In the genomic region with DNA sequence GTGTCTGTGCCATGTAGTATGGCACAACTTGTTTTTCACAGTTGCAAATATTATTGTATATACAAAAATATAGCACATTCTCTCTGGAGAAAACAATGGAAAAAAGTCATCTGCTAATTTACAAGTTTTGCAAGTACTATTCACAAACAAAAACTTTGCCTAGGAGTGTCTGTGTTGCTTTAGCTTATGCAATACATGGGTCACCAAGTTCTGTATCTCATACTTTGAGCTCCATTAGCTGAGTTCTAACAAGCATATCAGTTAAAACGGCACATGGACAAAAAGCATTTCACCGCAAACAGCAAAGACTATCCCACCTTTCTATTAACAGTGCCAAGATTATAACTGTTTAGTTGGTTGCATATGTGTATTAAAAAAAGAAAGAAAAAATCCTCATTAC, we compare ENCODE assay signal across 12 cellular contexts. TPM values are rescaled to one million over a fixed set of nuclear protein-coding genes. Genes with fewer than 3 reads are reported as not detected.
DNase-seq lines count a peak whose midpoint lies in the region; ATAC-seq, FAIRE-seq and TF ChIP-seq lines count a peak whose summit lies in the region.
"Had no signal": no experiment of that assay in that cellular context is flagged by ENCODE, and none has a peak within 500 bp of the region (broad histone marks: within the 10 kb centered on the region; RNA-seq: fewer than 3 reads in every experiment).

No MANE protein-coding gene starts in this region.

- H3K79me2 ChIP-seq in keratinocyte (ENCODE audit: control insufficient read depth, insufficient read depth, low read length) = peaks cover 67% of the 10 kb centered on the region

- TF ChIP-seq CTCF in brain microvascular endothelial cell (IDR thresholded peaks at IDR 0.05; ENCODE audit: low read depth, low read length, missing control alignments) (no peak), keratinocyte (optimal IDR thresholded peaks at IDR 0.05 in 1 of 3, IDR thresholded peaks at IDR 0.05 in 1 of 3, conservative IDR thresholded peaks at IDR 0.05 in 1 of 3; ENCODE audit: extremely low read depth in 1 of 3, insufficient read depth in 2 of 3, low read length in 3 of 3) (no peak)

- H3K4me2 ChIP-seq in keratinocyte (ENCODE audit: control insufficient read depth, extremely low read depth, insufficient read depth, low read depth, low read length) = peak overlapping the region; percentile 73

- H3K9ac ChIP-seq in keratinocyte (ENCODE audit: control insufficient read depth, extremely low read depth, insufficient read depth, low read length) (no peak overlapping the region), subcutaneous abdominal adipose tissue (ENCODE audit: low read length in 5 of 5) (peak overlapping the region in 1 of 5 donors; percentile 81)

- FAIRE-seq in keratinocyte (lab: Jason Lieb, UNC) = no peak

- ATAC-seq in GM18868 (IDR thresholded peaks at IDR 0.05; ENCODE audit: unreplicated experiment) = no peak
- ATAC-seq: effector memory CD8-positive, alpha-beta T cell had no signal

- no peaks in the 10 kb centered on the region for H3K27me3 ChIP-seq in brain microvascular endothelial cell (replicated peaks)
- H3K27me3 ChIP-seq in keratinocyte (ENCODE audit: control insufficient read depth, extremely low read depth, insufficient read depth, low read length) = no peaks in the 10 kb centered on the region
- no peaks in the 10 kb centered on the region for H3K27me3 ChIP-seq in subcutaneous abdominal adipose tissue (ENCODE audit: control insufficient read depth in 5 of 5, insufficient read depth in 4 of 5, low read length in 5 of 5)

- no peaks in the 10 kb centered on the region for H3K9me1 ChIP-seq in keratinocyte (ENCODE audit: control insufficient read depth, extremely low read depth, insufficient read depth, low read length)

- H3K4me3 ChIP-seq in brain microvascular endothelial cell (ENCODE audit: low read depth, low read length) (peak overlapping the region; percentile 94), keratinocyte (ENCODE audit: control insufficient read depth in 2 of 3, extremely low read depth in 1 of 3, insufficient read depth in 2 of 3, low read depth in 1 of 3, low read length in 3 of 3) (peak overlapping the region in 2 of 3 experiments; percentile 80 to 86), subcutaneous abdominal adipose tissue (ENCODE audit: low read depth in 1 of 5, low read length in 5 of 5) (peak overlapping the region in 4 of 5 donors; percentile 87 to 97 (median 92))

- H4K20me1 ChIP-seq in keratinocyte (ENCODE audit: control insufficient read depth, extremely low read depth, insufficient read depth, low read length) = peaks cover 5% of the 10 kb centered on the region

- H3K9me3 ChIP-seq in keratinocyte (ENCODE audit: control insufficient read depth, low read depth, low read length) (no peaks in the 10 kb centered on the region), subcutaneous abdominal adipose tissue (ENCODE audit: control insufficient read depth in 5 of 5, low read length in 5 of 5) (no peaks in the 10 kb centered on the region)

- dilution Hi-C loops in keratinocyte (cut with MboI; ENCODE audit: extremely low pct_ligation_motif_present, low sequenced_read_pairs) = no loop called here

- H2AFZ ChIP-seq in keratinocyte (ENCODE audit: control insufficient read depth, low read length) = no peak overlapping the region

- in situ Hi-C loops in brain microvascular endothelial cell (cut with HindIII; ENCODE audit: low pct_ligation_motif_present, low sequenced_read_pairs) = no loop called here

- DNase-seq in HCEC 1CT (peak; percentile 32), brain microvascular endothelial cell (no peak), keratinocyte (ENCODE audit: low read depth, low spot score) (no peak), NCI-H1092 (lab: John Stamatoyannopoulos, UW) (no peak), OCI-M2 (lab: John Stamatoyannopoulos, UW; ENCODE audit: unreplicated experiment) (no peak), DMS79 treated with DMSO at 0.1 percent for 48 hours (lab: John Stamatoyannopoulos, UW) (no peak)
- DNase-seq: activated T-cell treated with anti-CD3 and anti-CD28 coated beads, Interleukin-2, amount 50 U/mL, for 48 hours; effector memory CD8-positive, alpha-beta T cell; NCI-H82; stimulated activated CD4-positive, alpha-beta T cell treated with anti-CD3 and anti-CD28 coated beads, Interleukin-1b, Interleukin-23, amount 100 ng/mL, for 48 hours had no signal

- H3K27ac ChIP-seq in brain microvascular endothelial cell (no peak overlapping the region), keratinocyte (ENCODE audit: control insufficient read depth, insufficient read depth, low read length) (peak overlapping the region; percentile 85), subcutaneous abdominal adipose tissue (ENCODE audit: low read depth, low read length) (peak overlapping the region; percentile 95)

- H3K4me1 ChIP-seq in keratinocyte (ENCODE audit: control insufficient read depth, extremely low read depth, insufficient read depth, low read length) = peaks cover 18% of the 10 kb centered on the region
- H3K4me1 ChIP-seq in subcutaneous abdominal adipose tissue (ENCODE audit: control insufficient read depth in 5 of 5, insufficient read depth in 5 of 5, low read length in 5 of 5) = peaks cover 2 to 41% (median 30%) of the 10 kb centered on the region in 5 donors

- H3K36me3 ChIP-seq in brain microvascular endothelial cell (replicated peaks) (peaks cover 13% of the 10 kb centered on the region), keratinocyte (ENCODE audit: control insufficient read depth in 2 of 2, extremely low read depth in 1 of 2, insufficient read depth in 2 of 2, low read length in 2 of 2) (peaks cover 7 to 11% of the 10 kb centered on the region in 2 experiments), subcutaneous abdominal adipose tissue (ENCODE audit: control insufficient read depth in 5 of 5, insufficient read depth in 5 of 5, low read length in 5 of 5) (peaks cover 9 to 22% (median 14%) of the 10 kb centered on the region in 5 donors)

RNA-seq across cellular contexts. Expression of a gene that starts 4.6 kb away (rescaled TPM):
- polyA plus RNA-seq in keratinocyte = 15.3 to 40.6 TPM (median 28.4 TPM) in 3 replicates
- polyA plus RNA-seq in keratinocyte (2011; ENCODE audit: low read depth) = 5.3 TPM
- polyA plus RNA-seq in keratinocyte (2011; cell fraction: cytosol; rRNA removed) = 22.0 and 26.3 TPM in 2 replicates
- 33.7 and 34.9 TPM in 2 replicates for polyA plus RNA-seq in keratinocyte (2011; cell fraction: nucleus; rRNA removed)
- 11.2 and 21.1 TPM in 2 replicates for polyA plus RNA-seq in keratinocyte (2012; ENCODE audit: low replicate concordance)
- 23.6 to 29.2 TPM (median 27.0 TPM) in 3 replicates for polyA minus RNA-seq in keratinocyte
- polyA minus RNA-seq in keratinocyte (2011; cell fraction: cytosol; rRNA and poly(A)+ RNA removed) = 14.8 TPM
- polyA minus RNA-seq in keratinocyte (2011; cell fraction: nucleus; rRNA and poly(A)+ RNA removed) = 14.0 and 22.3 TPM in 2 replicates
